ENCODE assay signal across 8 cellular contexts in the genomic region with DNA sequence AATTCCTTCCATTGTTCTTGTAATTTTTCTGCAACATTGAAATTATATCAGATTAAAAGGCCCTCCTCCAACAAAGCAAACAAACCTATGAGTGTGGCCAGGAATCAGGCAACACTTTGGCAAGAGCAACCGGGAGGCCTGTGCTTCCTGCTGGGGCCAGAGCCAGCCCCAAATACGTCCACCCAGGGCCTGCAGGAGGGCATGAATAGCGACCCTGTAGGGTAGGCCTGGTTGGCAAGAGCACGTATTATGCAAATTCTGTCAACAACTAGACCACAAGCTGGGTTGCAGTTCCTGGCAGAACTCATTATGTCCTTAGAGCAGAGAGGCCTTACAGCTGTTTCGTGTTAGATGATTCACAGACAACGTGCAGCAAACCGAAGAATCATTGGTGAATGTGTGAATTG. TPM values are rescaled to one million over a fixed set of nuclear protein-coding genes. Genes with fewer than 3 reads are reported as not detected.
A peak's percentile ranks its signal among the peaks of the same experiment; 100 is the strongest.
DNase-seq lines count a peak whose midpoint lies in the region; ATAC-seq, FAIRE-seq and TF ChIP-seq lines count a peak whose summit lies in the region.

No MANE protein-coding gene starts in this region.

- ATAC-seq in GM21529 (IDR thresholded peaks at IDR 0.05; ENCODE audit: unreplicated experiment) (peak; percentile 59), Panc1 (peak; percentile 83), left ventricle myocardium superior (peak; percentile 82), psoas muscle (peak; percentile 60 to 88 (median 84))

- WGBS in psoas muscle, 3 donors: 13 to 22% (median 15%) methylated on average over 7 of the region's 7 CpGs

- H3K4me1 ChIP-seq in HUES48 (ENCODE audit: control insufficient read depth, insufficient read depth, low read length) (peaks cover 23% of the 10 kb centered on the region), Panc1 (ENCODE audit: control insufficient read depth, insufficient read depth, low read length) (peaks cover 27% of the 10 kb centered on the region), adipocyte (ENCODE audit: control insufficient read depth, insufficient read depth, low read length) (peaks cover 57% of the 10 kb centered on the region), psoas muscle (peaks cover 22% of the 10 kb centered on the region)

- no peak overlapping the region for H3K27ac Mint-ChIP-seq in glutamatergic neuron (ENCODE audit: unreplicated experiment)

- no peaks in the 10 kb centered on the region for H3K36me3 ChIP-seq in HUES48 (ENCODE audit: control insufficient read depth, insufficient read depth, low read length)
- no peaks in the 10 kb centered on the region for H3K36me3 ChIP-seq in Panc1 (ENCODE audit: control insufficient read depth, insufficient read depth, low read length)
- H3K36me3 ChIP-seq in adipocyte (ENCODE audit: control insufficient read depth, insufficient read depth, low read length, severe bottlenecking): no peaks in the 10 kb centered on the region
- H3K36me3 ChIP-seq in psoas muscle (ENCODE audit: insufficient read depth in 1 of 2, low read depth in 1 of 2): no peaks in the 10 kb centered on the region

- peaks cover 4% of the 10 kb centered on the region for H3K27me3 Mint-ChIP-seq in glutamatergic neuron (ENCODE audit: unreplicated experiment)

- H3K4me3 Mint-ChIP-seq in glutamatergic neuron (ENCODE audit: unreplicated experiment): no peak overlapping the region

- no TSS peak for BruUV-seq in Panc1 (replicated peaks; lab: Mats Ljungman, UMichigan)

- H3K9me3 Mint-ChIP-seq in glutamatergic neuron (ENCODE audit: unreplicated experiment): peaks cover 2% of the 10 kb centered on the region

- POLR2A ChIA-PET in Panc1 (lab: Charles Lee): interaction anchor here (0.6 kb wide), 1 partner anchor 71 kb away, joined by 6 read pairs; no protein-coding TSS in a partner anchor

- H3K27me3 ChIP-seq in HUES48 (ENCODE audit: control insufficient read depth, insufficient read depth, low read length): no peaks in the 10 kb centered on the region
- H3K27me3 ChIP-seq in Panc1 (ENCODE audit: control insufficient read depth, insufficient read depth, low read length): no peaks in the 10 kb centered on the region
- H3K27me3 ChIP-seq in adipocyte (replicated peaks; ENCODE audit: control insufficient read depth, insufficient read depth, low read length): no peaks in the 10 kb centered on the region
- H3K27me3 ChIP-seq in psoas muscle (ENCODE audit: insufficient read depth in 3 of 3, low read length in 2 of 3): no peaks in the 10 kb centered on the region

- in situ Hi-C loops in Panc1 (cut with HindIII; ENCODE audit: low pct_unique_long_range_greater_than_20kb, low sequenced_read_pairs): no loop called here

- H3K4me3 ChIP-seq in HUES48 (ENCODE audit: low read depth, low read length) (0 out of 2 replicates have a peak overlapping the region, but pooled peaks have one; percentile 1), Panc1 (ENCODE audit: low read depth in 2 of 2, low read length in 2 of 2) (no peak overlapping the region), adipocyte (ENCODE audit: low read length) (peak overlapping the region; percentile 71), psoas muscle (no peak overlapping the region)

- FAIRE-seq in G401.6 (lab: Jason Lieb, UNC): peak; percentile 54

- H3K27ac ChIP-seq in HUES48 (ENCODE audit: low read depth, low read length): peak overlapping the region; percentile 91
- peak overlapping the region; percentile 96 for H3K27ac ChIP-seq in Panc1 (ENCODE audit: low read length)
- H3K27ac ChIP-seq in psoas muscle: peak overlapping the region; percentile 81

- DNase-seq in Panc1 (ENCODE audit: low read depth, low spot score) (peak; percentile 74), adipocyte (ENCODE audit: low read depth) (peak; percentile 98), left ventricle myocardium superior (peak; percentile 81), psoas muscle (peak; percentile 78 to 87), glutamatergic neuron (no peak)

- intact Hi-C loops in Panc1 (cut with micrococcal nuclease; ENCODE audit: unreplicated experiment) (no loop called here), left ventricle myocardium superior (cut with micrococcal nuclease) (no loop called here), psoas muscle (cut with DNase I) (no loop called here)

- H3K9ac ChIP-seq in HUES48 (ENCODE audit: low read depth, low read length): no peak overlapping the region
- H3K9ac ChIP-seq in adipocyte (ENCODE audit: low read length): peak overlapping the region; percentile 91

- H3K9me3 ChIP-seq in HUES48 (ENCODE audit: control insufficient read depth, insufficient read depth, low read length) (no peaks in the 10 kb centered on the region), Panc1 (ENCODE audit: control insufficient read depth, insufficient read depth, low read depth, low read length) (no peaks in the 10 kb centered on the region), adipocyte (ENCODE audit: control insufficient read depth, low read length) (peaks cover 7% of the 10 kb centered on the region), psoas muscle (no peaks in the 10 kb centered on the region)

- no peak for TF ChIP-seq CTCF in Panc1 (IDR thresholded peaks at IDR 0.05)
- no peak for TF ChIP-seq CTCF in psoas muscle (IDR thresholded peaks at IDR 0.05)
- TF ChIP-seq CTCF in glutamatergic neuron (IDR thresholded peaks at IDR 0.05; ENCODE audit: partially characterized antibody, unreplicated experiment): no peak

- H3K4me1 Mint-ChIP-seq in glutamatergic neuron (ENCODE audit: low read depth, unreplicated experiment): no peaks in the 10 kb centered on the region

- CTCF ChIA-PET in Panc1 (lab: Charles Lee): no interaction called here

- H3K36me3 Mint-ChIP-seq in glutamatergic neuron (ENCODE audit: unreplicated experiment): peaks cover 7% of the 10 kb centered on the region

RNA-seq across cellular contexts. Expression of a gene that starts 26.9 kb away (rescaled TPM):
- total RNA-seq in Panc1 (2021; ENCODE audit: unreplicated experiment) (146 TPM), left ventricle myocardium superior (249 TPM), psoas muscle (10 to 100 TPM; 27.7 to 44.7 (median 38.4) TPM), glutamatergic neuron (ENCODE audit: unreplicated experiment) (not detected)
- polyA plus RNA-seq in Panc1 (2012; ENCODE audit: insufficient read length): 143 TPM
- polyA plus RNA-seq in psoas muscle: 10 to 100 TPM; 45.2 to 71.4 (median 48.6) TPM

RNA-seq across cellular contexts. Expression of a gene that starts 50.7 kb away (rescaled TPM):
- 79.4 TPM for total RNA-seq in Panc1 (2021; ENCODE audit: unreplicated experiment)
- polyA plus RNA-seq in Panc1 (2012; ENCODE audit: insufficient read length): 72.0 TPM
- 58.1 TPM for total RNA-seq in left ventricle myocardium superior
- 10 to 100 TPM; 34.1 to 60.1 (median 56.3) TPM for total RNA-seq in psoas muscle
- polyA plus RNA-seq in psoas muscle: 10 to 100 TPM; 17.6 to 46.2 (median 33.5) TPM
- total RNA-seq in glutamatergic neuron (ENCODE audit: unreplicated experiment): 97.9 TPM

Comparison
In these comparisons a context has a peak if more than half of its experiments do, and no peak if none do; other contexts are left out.
1. H3K4me3 ChIP-seq: peak in HUES48 (single experiment) and adipocyte (single experiment); none in Panc1 (0 of 2) and psoas muscle (single experiment).
2. RNA of a gene that starts 26.9 kb away (total RNA-seq): 249 TPM in left ventricle myocardium superior (single experiment), 146 TPM in Panc1 (single experiment) and 27.7 to 44.7 TPM in psoas muscle; not detected in glutamatergic neuron (single experiment); every median in the first group is over 10 times any median in the second.
3. Peak in every context shown above with its lines, with median percentiles within 50 percentile points of each other: ATAC-seq and H3K27ac ChIP-seq.